ENCODE assay signal across 22 cellular contexts in the genomic region with DNA sequence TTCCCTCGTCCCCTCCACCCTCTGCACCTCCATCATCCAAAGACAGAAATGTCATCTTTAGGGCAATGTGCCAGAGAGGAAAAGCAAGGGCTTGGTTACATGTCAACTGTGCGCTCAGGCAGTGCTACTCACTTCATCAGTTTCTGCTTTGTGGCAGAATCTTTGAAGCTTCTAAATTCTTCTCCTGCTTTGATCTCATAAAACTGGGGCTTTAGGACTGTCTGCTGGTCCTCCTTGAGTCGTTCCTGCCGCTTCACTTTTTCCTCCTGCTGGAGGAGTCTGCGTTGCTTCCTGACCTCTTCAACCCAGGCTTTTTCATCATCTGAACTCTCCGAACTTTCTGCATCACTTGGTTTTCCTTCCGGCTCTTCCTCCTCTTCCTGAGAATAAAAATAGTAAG.
DNase-seq lines count a peak whose midpoint lies in the region; ATAC-seq, FAIRE-seq and TF ChIP-seq lines count a peak whose summit lies in the region.
"Had no signal": no experiment of that assay in that cellular context is flagged by ENCODE, and none has a peak within 500 bp of the region (broad histone marks: within the 10 kb centered on the region; RNA-seq: fewer than 3 reads in every experiment).

No MANE protein-coding gene starts in this region.

- H3K4me1 ChIP-seq in mesenchymal stem cell (ENCODE audit: control insufficient read depth, insufficient read depth, low read depth, low read length) (peaks cover 11% of the 10 kb centered on the region), HepG2 (ENCODE audit: insufficient read depth, low read length) (peaks cover 20% of the 10 kb centered on the region)

- peak overlapping the region; percentile 18 for H3K27ac Mint-ChIP-seq in stimulated activated naive CD8-positive, alpha-beta T cell treated with anti-CD3 and anti-CD28 coated beads, Interleukin-15, Interleukin-2, amounts not matched to agents 100 ng/mL and 50 ng/mL, for 24 hours
- H3K27ac Mint-ChIP-seq in stimulated activated naive CD8-positive, alpha-beta T cell treated with anti-CD3 and anti-CD28 coated beads, Interleukin-15, amount 100 ng/mL, for 72 hours, result peak overlapping the region in 1 of 2 donors; percentile 68
- H3K27ac Mint-ChIP-seq: CD8-positive, alpha-beta T cell had no signal

- no peak for TF ChIP-seq RAD21 in HepG2 (CRISPR knock-in tag; IDR thresholded peaks at IDR 0.05)

- H4K8ac ChIP-seq in mesenchymal stem cell (ENCODE audit: low read length), result no peak overlapping the region

- H3K27ac ChIP-seq in mesenchymal stem cell (ENCODE audit: low read length, poor library complexity, severe bottlenecking) (peak overlapping the region; percentile 4), HepG2 (ENCODE audit: extremely low read length, insufficient read depth, low read length) (no peak overlapping the region)
- H3K27ac ChIP-seq: A549, GM23248 had no signal

- no peak overlapping the region for H2BK15ac ChIP-seq in mesenchymal stem cell (ENCODE audit: low read depth, poor library complexity, severe bottlenecking)

- no peaks in the 10 kb centered on the region for H3K27me3 Mint-ChIP-seq in stimulated activated naive CD8-positive, alpha-beta T cell treated with anti-CD3 and anti-CD28 coated beads, Interleukin-15, Interleukin-2, amounts not matched to agents 100 ng/mL and 50 ng/mL, for 24 hours
- H3K27me3 Mint-ChIP-seq in stimulated activated naive CD8-positive, alpha-beta T cell treated with anti-CD3 and anti-CD28 coated beads, Interleukin-15, amount 100 ng/mL, for 72 hours, result no peaks in the 10 kb centered on the region

- H3K36me3 ChIP-seq in mesenchymal stem cell (ENCODE audit: control insufficient read depth in 1 of 2, insufficient read depth in 2 of 2, low read depth in 1 of 2, low read length in 2 of 2) (peaks cover 7 to 61% of the 10 kb centered on the region in 2 experiments), HepG2 (replicated peaks in 1 of 2; ENCODE audit: control insufficient read depth in 1 of 2, insufficient read depth in 2 of 2, low read length in 2 of 2) (peaks cover 24 to 77% of the 10 kb centered on the region in 2 experiments)

- in situ Hi-C loops in HepG2 (cut with HindIII; ENCODE audit: extremely low pct_ligation_motif_present, low pct_unique_long_range_greater_than_20kb), result no loop called here

- H2BK12ac ChIP-seq in mesenchymal stem cell (ENCODE audit: low read length in 2 of 2), result no peak overlapping the region

- H3K4me3 ChIP-seq in mesenchymal stem cell (ENCODE audit: insufficient read depth in 1 of 2, low read depth in 1 of 2, low read length in 2 of 2) (no peak overlapping the region), HepG2 (replicated peaks in 1 of 3; ENCODE audit: insufficient read depth in 1 of 3, low read depth in 2 of 3, low read length in 3 of 3) (no peak overlapping the region)
- H3K4me3 ChIP-seq: A549, GM23248 had no signal

- TF ChIP-seq EP300 in HepG2 (IDR thresholded peaks at IDR 0.05; ENCODE audit: low read depth in 2 of 2, low read length in 2 of 2) (no peak), HepG2 (CRISPR knock-in tag; IDR thresholded peaks at IDR 0.05; ENCODE audit: borderline replicate concordance) (no peak)

- no peak overlapping the region for H3K18ac ChIP-seq in mesenchymal stem cell (ENCODE audit: low read depth in 1 of 2, low read length in 2 of 2)

- no TSS peak for BruUV-seq in HepG2 (replicated peaks; lab: Mats Ljungman, UMichigan)

- no peak for TF ChIP-seq POLR2A in HepG2 (IDR thresholded peaks at IDR 0.05; ENCODE audit: insufficient read depth in 1 of 2, low read depth in 2 of 2, low read length in 2 of 2)

- H2BK120ac ChIP-seq in mesenchymal stem cell (ENCODE audit: low read depth, low read length), result no peak overlapping the region

- H3K4me3 Mint-ChIP-seq in stimulated activated naive CD8-positive, alpha-beta T cell treated with anti-CD3 and anti-CD28 coated beads, Interleukin-15, Interleukin-2, amounts not matched to agents 100 ng/mL and 50 ng/mL, for 24 hours, result no peak overlapping the region
- H3K4me3 Mint-ChIP-seq in stimulated activated naive CD8-positive, alpha-beta T cell treated with anti-CD3 and anti-CD28 coated beads, Interleukin-15, amount 100 ng/mL, for 72 hours, result no peak overlapping the region
- H3K4me3 Mint-ChIP-seq: CD8-positive, alpha-beta T cell had no signal

- H3K14ac ChIP-seq in mesenchymal stem cell (ENCODE audit: low read length in 2 of 2), result no peak overlapping the region

- CTCF ChIA-PET in HepG2 (lab: Yijun Ruan, JAX; ENCODE audit: low intra/inter-chr PET ratio, low total read pairs), result no interaction called here

- FAIRE-seq in HepG2 (lab: Jason Lieb, UNC), result no peak
- FAIRE-seq: A549, D721Med, GM12891, GM19239 had no signal

- peaks cover 21% of the 10 kb centered on the region for H4K20me1 ChIP-seq in HepG2 (ENCODE audit: insufficient read depth, low read length)

- no peaks in the 10 kb centered on the region for H3K4me1 Mint-ChIP-seq in stimulated activated naive CD8-positive, alpha-beta T cell treated with anti-CD3 and anti-CD28 coated beads, Interleukin-15, Interleukin-2, amounts not matched to agents 100 ng/mL and 50 ng/mL, for 24 hours (ENCODE audit: low read depth)
- H3K4me1 Mint-ChIP-seq in stimulated activated naive CD8-positive, alpha-beta T cell treated with anti-CD3 and anti-CD28 coated beads, Interleukin-15, amount 100 ng/mL, for 72 hours, result peaks cover 10% of the 10 kb centered on the region

- H2AFZ ChIP-seq in mesenchymal stem cell (ENCODE audit: low read depth, low read length), result no peak overlapping the region
- H2AFZ ChIP-seq in HepG2 (ENCODE audit: low read length), result no peak overlapping the region
- H2AFZ ChIP-seq: GM23248 had no signal

- H4K91ac ChIP-seq in mesenchymal stem cell (ENCODE audit: low read length), result no peak overlapping the region

- H3K9me3 Mint-ChIP-seq in stimulated activated naive CD8-positive, alpha-beta T cell treated with anti-CD3 and anti-CD28 coated beads, Interleukin-15, Interleukin-2, amounts not matched to agents 100 ng/mL and 50 ng/mL, for 24 hours, result no peaks in the 10 kb centered on the region
- no peaks in the 10 kb centered on the region for H3K9me3 Mint-ChIP-seq in stimulated activated naive CD8-positive, alpha-beta T cell treated with anti-CD3 and anti-CD28 coated beads, Interleukin-15, amount 100 ng/mL, for 72 hours
- H3K9me3 Mint-ChIP-seq: CD8-positive, alpha-beta T cell had no signal

- ATAC-seq in stimulated activated naive CD8-positive, alpha-beta T cell treated with anti-CD3 and anti-CD28 coated beads, Interleukin-15, amount 100 ng/mL, for 72 hours, result no peak
- ATAC-seq in HepG2 (no peak), Right ventricle myocardium inferior (no peak)
- ATAC-seq: A549; CD8-positive, alpha-beta T cell had no signal

- H3K9ac ChIP-seq in mesenchymal stem cell (ENCODE audit: low read length), result no peak overlapping the region
- H3K9ac ChIP-seq in HepG2 (ENCODE audit: insufficient read depth, low read depth, low read length), result no peak overlapping the region
- H3K9ac ChIP-seq: GM23248 had no signal

- no peak overlapping the region for H3K4ac ChIP-seq in mesenchymal stem cell (ENCODE audit: low read depth in 1 of 2, low read length in 2 of 2)

- intact Hi-C loops in HepG2 (cut with micrococcal nuclease; ENCODE audit: unreplicated experiment), result no loop called here
- intact Hi-C loops in Right ventricle myocardium inferior (cut with DNase I), result no loop called here

- POLR2A ChIA-PET in HepG2 (lab: Yijun Ruan, JAX), result no interaction called here

- peaks cover 62% of the 10 kb centered on the region for H3K36me3 Mint-ChIP-seq in stimulated activated naive CD8-positive, alpha-beta T cell treated with anti-CD3 and anti-CD28 coated beads, Interleukin-15, Interleukin-2, amounts not matched to agents 100 ng/mL and 50 ng/mL, for 24 hours (ENCODE audit: low read depth)

- H3K79me2 ChIP-seq in HepG2 (ENCODE audit: insufficient read depth, low read length), result no peaks in the 10 kb centered on the region

- H3K27me3 ChIP-seq in mesenchymal stem cell (ENCODE audit: control insufficient read depth in 1 of 2, insufficient read depth in 1 of 2, low read length in 2 of 2) (no peaks in the 10 kb centered on the region), HepG2 (ENCODE audit: control insufficient read depth in 1 of 2, insufficient read depth in 2 of 2, low read length in 2 of 2) (no peaks in the 10 kb centered on the region; a peak in 1 of 5 replicates)

- H2BK5ac ChIP-seq in mesenchymal stem cell (ENCODE audit: low read depth, low read length, poor library complexity, severe bottlenecking), result no peak overlapping the region

- H3K23ac ChIP-seq in mesenchymal stem cell (ENCODE audit: low read length in 2 of 2), result no peak overlapping the region

- no peak overlapping the region for H2AK5ac ChIP-seq in mesenchymal stem cell (ENCODE audit: low read length, severe bottlenecking)

- peaks cover 10% of the 10 kb centered on the region for H3K79me1 ChIP-seq in mesenchymal stem cell (replicated peaks; ENCODE audit: low read length, poor library complexity, severe bottlenecking)

- H3K9me3 ChIP-seq in mesenchymal stem cell (ENCODE audit: control insufficient read depth, low read length), result no peaks in the 10 kb centered on the region
- no peaks in the 10 kb centered on the region for H3K9me3 ChIP-seq in HepG2 (ENCODE audit: low read length)
- H3K9me3 ChIP-seq: A549 had no signal

- WGBS in mesenchymal stem cell, result 89% methylated on average over 7 of the region's 7 CpGs
- 97% methylated on average over 7 of the region's 7 CpGs for WGBS in HepG2 (ENCODE audit: low lambda C conversion rate)

- TF ChIP-seq CTCF in HepG2 (CRISPR knock-in tag; IDR thresholded peaks at IDR 0.05), result no peak

- DNase-seq in stimulated activated naive CD8-positive, alpha-beta T cell treated with anti-CD3 and anti-CD28 coated beads, Interleukin-15, amount 100 ng/mL, for 72 hours, result no peak
- DNase-seq in dermis blood vessel endothelial cell (peak; percentile 23), mesenchymal stem cell (no peak), putamen (ENCODE audit: low spot score) (no peak), HepG2 (ENCODE audit: low spot score) (no peak), Right ventricle myocardium inferior (ENCODE audit: missing footprints) (no peak)
- DNase-seq: CD8-positive, alpha-beta T cell; GM23248; HCEC 1CT; KBM-7; NCI-H1105 treated with DMSO at 0.1 percent for 48 hours; NCI-H1694; NCI-H2107; NCI-H226; NCI-H82; OCI-M1; SHP77 treated with DMSO at 0.1 percent for 48 hours had no signal

- no peak overlapping the region for H3K4me2 ChIP-seq in mesenchymal stem cell (ENCODE audit: low read length, poor library complexity, severe bottlenecking)
- H3K4me2 ChIP-seq in HepG2 (ENCODE audit: low read depth, low read length), result no peak overlapping the region
- H3K4me2 ChIP-seq: A549 had no signal

TF ChIP-seq in HepG2, 621 proteins besides CTCF, POLR2A, EP300 and RAD21 (continues in another document):
- no peak for TF ChIP-seq TARDBP (CRISPR knock-in tag; IDR thresholded peaks at IDR 0.05)
- no peak for TF ChIP-seq ZNF773 (CRISPR knock-in tag; IDR thresholded peaks at IDR 0.05; ENCODE audit: borderline replicate concordance)
- no peak for TF ChIP-seq ZNF432 (CRISPR knock-in tag; IDR thresholded peaks at IDR 0.05; ENCODE audit: borderline replicate concordance)
- TF ChIP-seq TOE1 (CRISPR knock-in tag; IDR thresholded peaks at IDR 0.05), result no peak
- no peak for TF ChIP-seq THYN1 (CRISPR knock-in tag; IDR thresholded peaks at IDR 0.05; ENCODE audit: borderline replicate concordance, low read depth)
- no peak for TF ChIP-seq ZNF34 (CRISPR knock-in tag; IDR thresholded peaks at IDR 0.05; ENCODE audit: borderline replicate concordance)
- no peak for TF ChIP-seq GZF1 (CRISPR knock-in tag; IDR thresholded peaks at IDR 0.05)
